Comparison of ENCODE assay signal across 8 cellular contexts in the genomic region with DNA sequence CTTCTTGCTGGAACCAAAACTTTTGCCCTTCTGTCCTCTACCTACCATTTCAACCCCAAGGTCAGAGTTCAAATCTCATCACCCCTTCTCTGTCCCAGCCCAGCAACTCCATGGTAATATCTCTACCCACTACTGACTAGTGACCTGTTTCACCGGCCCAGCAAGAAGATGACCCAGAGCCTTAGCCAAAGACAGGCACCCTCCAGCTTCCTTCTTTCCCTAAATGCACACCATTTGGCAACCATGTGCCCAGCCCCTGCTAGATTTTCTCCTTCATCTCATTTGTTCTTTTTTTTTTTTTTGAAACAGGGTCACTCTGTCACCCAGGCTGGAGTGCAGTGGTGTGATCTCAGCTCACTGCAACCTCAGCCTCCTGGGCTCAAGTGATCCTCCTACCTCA. TPM values are rescaled to one million over a fixed set of nuclear protein-coding genes. Genes with fewer than 3 reads are reported as not detected.
DNase-seq lines count a peak whose midpoint lies in the region; ATAC-seq and TF ChIP-seq lines count a peak whose summit lies in the region.

No MANE protein-coding gene starts in this region.

- no peaks in the 10 kb centered on the region for H3K9me3 Mint-ChIP-seq in activated naive CD8-positive, alpha-beta T cell treated with anti-CD3 and anti-CD28 coated beads, Interleukin-2, amount 50 U/mL, for 24 hours

- no peak overlapping the region for H4K5ac ChIP-seq in mesendoderm (ENCODE audit: low read length)

- H3K36me3 ChIP-seq in heart left ventricle (no peaks in the 10 kb centered on the region), mesendoderm (ENCODE audit: control insufficient read depth, insufficient read depth, low read length) (no peaks in the 10 kb centered on the region), upper lobe of right lung (no peaks in the 10 kb centered on the region)

- TF ChIP-seq POLR2A in heart left ventricle (IDR thresholded peaks at IDR 0.05), result no peak

- peak overlapping the region in 7 of 12 donors; percentile 6 to 93 (median 66) for H3K27ac ChIP-seq in heart left ventricle
- no peak overlapping the region for H3K27ac ChIP-seq in mesendoderm (ENCODE audit: low read depth, low read length)
- peak overlapping the region; percentile 85 for H3K27ac ChIP-seq in upper lobe of right lung

- H3K4me2 ChIP-seq in mesendoderm (ENCODE audit: low read length), result no peak overlapping the region

- peaks cover 26% of the 10 kb centered on the region for H3K79me1 ChIP-seq in mesendoderm (ENCODE audit: low read length)

- peak overlapping the region; percentile 61 for H3K56ac ChIP-seq in mesendoderm (ENCODE audit: low read length)

- DNase-seq in heart left ventricle, result peak in 2 of 5 donors; percentile 10 to 18
- no peak for DNase-seq in Right ventricle myocardium superior
- no peak for DNase-seq in activated naive CD8-positive, alpha-beta T cell treated with anti-CD3 and anti-CD28 coated beads, Interleukin-2, amount 50 U/mL, for 24 hours
- no peak for DNase-seq in mesendoderm
- DNase-seq in upper lobe of right lung, result no peak
- DNase-seq in AG08396 (ENCODE audit: low spot score), result no peak
- DNase-seq in DMS79 treated with DMSO at 0.1 percent for 48 hours (lab: John Stamatoyannopoulos, UW), result no peak

- WGBS in heart left ventricle, 4 donors, result 88 to 98% (median 92%) methylated on average over 1 of the region's 1 CpG
- WGBS in mesendoderm (ENCODE audit: extremely low coverage, insufficient coverage, low lambda C conversion rate), result no CpG with 5 or more reads among the region's 1 CpG

- peaks cover 66% of the 10 kb centered on the region for H3K4me1 Mint-ChIP-seq in activated naive CD8-positive, alpha-beta T cell treated with anti-CD3 and anti-CD28 coated beads, Interleukin-2, amount 50 U/mL, for 24 hours

- no peak for ATAC-seq in heart left ventricle
- ATAC-seq in Right ventricle myocardium superior (ENCODE audit: poor library complexity), result no peak
- ATAC-seq in activated naive CD8-positive, alpha-beta T cell treated with anti-CD3 and anti-CD28 coated beads, Interleukin-2, amount 50 U/mL, for 24 hours, result no peak
- ATAC-seq in upper lobe of right lung, result no peak
- no peak for ATAC-seq in GM21390 (IDR thresholded peaks at IDR 0.05; ENCODE audit: unreplicated experiment)

- H3K27me3 ChIP-seq in heart left ventricle, result no peaks in the 10 kb centered on the region
- no peaks in the 10 kb centered on the region for H3K27me3 ChIP-seq in mesendoderm (ENCODE audit: insufficient read depth, low read length, poor library complexity)
- no peaks in the 10 kb centered on the region for H3K27me3 ChIP-seq in upper lobe of right lung

- H4K8ac ChIP-seq in mesendoderm (ENCODE audit: low read depth, low read length), result no peak overlapping the region

- H3K27me3 Mint-ChIP-seq in activated naive CD8-positive, alpha-beta T cell treated with anti-CD3 and anti-CD28 coated beads, Interleukin-2, amount 50 U/mL, for 24 hours, result no peaks in the 10 kb centered on the region

- H3K36me3 Mint-ChIP-seq in activated naive CD8-positive, alpha-beta T cell treated with anti-CD3 and anti-CD28 coated beads, Interleukin-2, amount 50 U/mL, for 24 hours (ENCODE audit: low read depth), result peaks cover 4% of the 10 kb centered on the region

- peaks cover 48% of the 10 kb centered on the region for H3K79me2 ChIP-seq in mesendoderm (ENCODE audit: control insufficient read depth, insufficient read depth, low read length)

- no peak overlapping the region for H2BK5ac ChIP-seq in mesendoderm (ENCODE audit: low read length)

- peaks cover 0 to 92% (median 31%) of the 10 kb centered on the region in 12 donors for H3K4me1 ChIP-seq in heart left ventricle
- peaks cover 37% of the 10 kb centered on the region for H3K4me1 ChIP-seq in mesendoderm (ENCODE audit: control insufficient read depth, low read depth, low read length)
- peaks cover 73% of the 10 kb centered on the region for H3K4me1 ChIP-seq in upper lobe of right lung

- H3K27ac Mint-ChIP-seq in activated naive CD8-positive, alpha-beta T cell treated with anti-CD3 and anti-CD28 coated beads, Interleukin-2, amount 50 U/mL, for 24 hours, result peak overlapping the region; percentile 88

- peak overlapping the region; percentile 49 for H3K4me3 Mint-ChIP-seq in activated naive CD8-positive, alpha-beta T cell treated with anti-CD3 and anti-CD28 coated beads, Interleukin-2, amount 50 U/mL, for 24 hours

- intact Hi-C loops in heart left ventricle (cut with DNase I) (loop anchor here in 1 of 10 donors (5.0 kb wide), 1 partner anchor 40 kb away; no protein-coding TSS in a partner anchor), Right ventricle myocardium superior (cut with DNase I) (no loop called here), upper lobe of right lung (cut with DNase I) (no loop called here)

- H3K9me3 ChIP-seq in heart left ventricle (no peaks in the 10 kb centered on the region), upper lobe of right lung (no peaks in the 10 kb centered on the region)

- H2AK5ac ChIP-seq in mesendoderm (ENCODE audit: low read length), result no peak overlapping the region

- no peak overlapping the region for H3K23ac ChIP-seq in mesendoderm (ENCODE audit: low read length)

- no peak overlapping the region for H3K4ac ChIP-seq in mesendoderm (ENCODE audit: low read depth, low read length)

- H3K4me3 ChIP-seq in heart left ventricle (peak overlapping the region in 1 of 12 donors; percentile 57), mesendoderm (ENCODE audit: low read length) (no peak overlapping the region), upper lobe of right lung (peak overlapping the region; percentile 40)

- H3K18ac ChIP-seq in mesendoderm (ENCODE audit: low read length), result peak overlapping the region; percentile 16

- H2BK15ac ChIP-seq in mesendoderm (replicated peaks; ENCODE audit: low read depth), result no peak overlapping the region

- no peak overlapping the region for H2BK120ac ChIP-seq in mesendoderm (ENCODE audit: low read depth, low read length)

- TF ChIP-seq CTCF in heart left ventricle (IDR thresholded peaks at IDR 0.05), result no peak
- TF ChIP-seq CTCF in upper lobe of right lung (IDR thresholded peaks at IDR 0.05), result no peak

- no peak overlapping the region for H3K9ac ChIP-seq in mesendoderm (ENCODE audit: low read length)

RNA-seq across cellular contexts. Expression of gene ARAP1, which starts 14.9 kb away (rescaled TPM):
- 100 to 1,000 TPM in 2 of 9 donors, 10 to 100 TPM in 7; 35.4 to 116 (median 44.0) TPM for total RNA-seq in heart left ventricle
- polyA plus RNA-seq in heart left ventricle, result 10 to 100 TPM; 37.7 to 42.0 TPM
- total RNA-seq in Right ventricle myocardium superior, result 58.0 TPM
- polyA plus RNA-seq in mesendoderm (2013, experiment 1 of 2), result 29.0 TPM
- 27.5 TPM for polyA plus RNA-seq in mesendoderm (2013, experiment 2 of 2)
- total RNA-seq in upper lobe of right lung, result 226 TPM

RNA-seq across cellular contexts. Expression of gene STARD10, which starts 56.5 kb away (rescaled TPM):
- total RNA-seq in heart left ventricle (10 to 100 TPM; 35.2 to 78.8 (median 55.2) TPM), Right ventricle myocardium superior (117 TPM), upper lobe of right lung (116 TPM)
- 100 to 1,000 TPM in 1 of 2 donors, 10 to 100 TPM in 1; 35.9 to 237 TPM for polyA plus RNA-seq in heart left ventricle
- polyA plus RNA-seq in mesendoderm (2013, experiment 1 of 2), result 12.8 TPM
- 13.7 TPM for polyA plus RNA-seq in mesendoderm (2013, experiment 2 of 2)
